In the genomic region with DNA sequence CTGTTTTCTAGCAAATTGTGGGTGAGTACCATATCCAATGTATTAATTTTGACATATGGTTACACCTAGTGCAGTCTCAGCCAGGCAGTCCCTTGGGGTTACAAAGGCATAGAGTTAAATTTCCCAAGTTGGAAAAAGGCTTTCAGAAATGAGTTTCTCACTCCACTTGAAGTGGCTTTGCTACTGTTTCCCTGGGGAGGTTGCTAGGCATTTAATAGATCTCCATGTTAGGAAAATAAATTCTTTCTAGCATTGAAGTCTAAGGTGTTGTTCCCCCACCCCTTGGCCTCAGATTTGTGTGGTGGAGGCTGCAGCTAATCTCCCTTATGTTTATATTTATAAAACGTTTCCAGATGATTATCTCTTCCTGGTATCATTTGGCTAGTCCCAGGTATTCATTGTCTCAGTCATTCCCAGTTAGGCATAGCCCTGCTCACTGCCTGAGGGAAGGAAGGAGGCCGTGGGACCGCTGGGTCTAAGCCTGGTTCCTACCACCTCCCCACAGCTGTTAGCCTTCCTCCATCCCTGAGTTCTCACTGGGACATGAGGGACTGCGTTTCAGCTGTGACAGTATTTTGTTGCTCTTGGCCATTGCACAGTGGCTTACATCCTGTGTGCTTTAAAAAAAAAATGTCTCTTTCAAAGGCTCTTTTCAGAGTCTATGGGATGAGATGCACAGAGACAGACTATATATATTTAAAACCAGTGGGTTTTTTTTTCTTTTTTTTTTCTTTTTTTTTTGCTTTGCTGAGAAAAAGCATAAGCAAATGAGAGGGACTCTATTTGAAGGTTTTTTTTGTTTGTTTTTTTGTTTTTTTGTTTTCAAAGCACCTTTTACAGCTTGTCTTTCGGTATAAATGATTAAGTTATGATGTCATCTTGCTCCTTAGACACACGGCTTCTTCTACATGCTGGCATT, we compare ENCODE assay signal across 17 cellular contexts.
DNase-seq lines count a peak whose midpoint lies in the region; ATAC-seq and TF ChIP-seq lines count a peak whose summit lies in the region.
"Had no signal": no experiment of that assay in that cellular context is flagged by ENCODE, and none has a peak within 500 bp of the region (broad histone marks: within the 10 kb centered on the region; RNA-seq: fewer than 3 reads in every experiment).

No MANE protein-coding gene starts in this region.

- no peak overlapping the region for H3K27ac Mint-ChIP-seq in mesothelial cell of epicardium
- H3K27ac Mint-ChIP-seq: activated CD8-positive, alpha-beta memory T cell treated with anti-CD3 and anti-CD28 coated beads, Interleukin-2, amount 10 ng/mL, durations not matched to agents 7 days and 5 days had no signal

- peaks cover 5% of the 10 kb centered on the region for H3K4me1 Mint-ChIP-seq in mesothelial cell of epicardium

- H3K4me3 Mint-ChIP-seq in mesothelial cell of epicardium, result no peak overlapping the region
- H3K4me3 Mint-ChIP-seq: activated CD8-positive, alpha-beta memory T cell treated with anti-CD3 and anti-CD28 coated beads, Interleukin-2, amount 10 ng/mL, durations not matched to agents 7 days and 5 days; neural crest cell had no signal

- no peak for ATAC-seq in left lobe of liver
- ATAC-seq: activated CD8-positive, alpha-beta memory T cell treated with anti-CD3 and anti-CD28 coated beads, Interleukin-2, amount 10 ng/mL, durations not matched to agents 7 days and 5 days; HCT116 had no signal

- peaks cover 6% of the 10 kb centered on the region for H3K27me3 Mint-ChIP-seq in mesothelial cell of epicardium (ENCODE audit: low read depth)

- TF ChIP-seq CTCF in mesothelial cell of epicardium (IDR thresholded peaks at IDR 0.05; ENCODE audit: unreplicated experiment), result no peak

- H3K9me3 Mint-ChIP-seq in mesothelial cell of epicardium, result peaks cover 3% of the 10 kb centered on the region

- no peaks in the 10 kb centered on the region for H3K36me3 Mint-ChIP-seq in mesothelial cell of epicardium
- H3K36me3 Mint-ChIP-seq: activated CD8-positive, alpha-beta memory T cell treated with anti-CD3 and anti-CD28 coated beads, Interleukin-2, amount 10 ng/mL, durations not matched to agents 7 days and 5 days had no signal

- DNase-seq in D341Med (ENCODE audit: low spot score) (peak; percentile 27), H4 (ENCODE audit: low spot score) (peak; percentile 17), NCI-H748 treated with DMSO at 0.1 percent for 48 hours (lab: John Stamatoyannopoulos, UW) (peak; percentile 62), kidney tubule cell (ENCODE audit: low spot score) (peak; percentile 16), left lobe of liver (ENCODE audit: low spot score) (no peak), LoVo (ENCODE audit: low spot score) (no peak), mesothelial cell of epicardium (ENCODE audit: low spot score in 2 of 2, unreplicated experiment in 2 of 2) (no peak)
- no peak for DNase-seq in stimulated activated CD4-positive, alpha-beta T cell treated with anti-CD3 and anti-CD28 coated beads, Interleukin-1b, Interleukin-23, amount 100 ng/mL, for 48 hours
- DNase-seq: activated CD4-positive, CD25-positive, alpha-beta regulatory T cell treated with anti-CD3 and anti-CD28 coated beads, Interleukin-2, amount 50 U/mL, for 72 hours; activated CD8-positive, alpha-beta memory T cell treated with anti-CD3 and anti-CD28 coated beads, Interleukin-2, amount 10 ng/mL, durations not matched to agents 7 days and 5 days; activated gamma-delta T cell treated with Interleukin-2 at 50 U/mL for 16 hours; anterior cingulate cortex; mesenchymal stem cell; right lobe of liver; SIG-M5 had no signal

Comparison
In these comparisons a context has a peak if more than half of its experiments do, and no peak if none do; other contexts are left out.
1. DNase-seq: peak in D341Med (single experiment), H4 (single experiment), NCI-H748 treated with DMSO at 0.1 percent for 48 hours (single experiment) and kidney tubule cell (single experiment); none in stimulated activated CD4-positive, alpha-beta T cell treated with anti-CD3 and anti-CD28 coated beads, Interleukin-1b, Interleukin-23, amount 100 ng/mL, for 48 hours (single experiment), left lobe of liver (single experiment), LoVo (single experiment) and mesothelial cell of epicardium (0 of 2).